ENCODE assay signal across 9 cellular contexts in genomic region chr3:173733029-173733652, GRCh38.
DNase-seq lines count a peak whose midpoint lies in the region; ATAC-seq and TF ChIP-seq lines count a peak whose summit lies in the region.
"Had no signal": no experiment of that assay in that cellular context is flagged by ENCODE, and none has a peak within 500 bp of the region (broad histone marks: within the 10 kb centered on the region; RNA-seq: fewer than 3 reads in every experiment).

No MANE protein-coding gene starts in this region.

- peak; percentile 6 for DNase-seq in activated CD4-positive, alpha-beta T cell treated with anti-CD3 and anti-CD28 coated beads for 36 hours
- DNase-seq in activated CD4-positive, alpha-beta T cell treated with anti-CD3 and anti-CD28 coated beads for 4 hours: no peak
- DNase-seq in OCI-M1 (lab: John Stamatoyannopoulos, UW): peak; percentile 56
- peak; percentile 86 for DNase-seq in fibroblast of peridontal ligament (ENCODE audit: extremely low read depth)
- DNase-seq in tibial artery: no peak
- DNase-seq in right atrium auricular region (ENCODE audit: low spot score): no peak

- H3K27ac ChIP-seq in tibial artery: no peak overlapping the region
- H3K27ac ChIP-seq in right atrium auricular region: no peak overlapping the region
- H3K27ac ChIP-seq: parathyroid adenoma had no signal

- H3K4me1 ChIP-seq in tibial artery: peaks cover 0 to 26% (median 0%) of the 10 kb centered on the region in 4 donors
- H3K4me1 ChIP-seq in right atrium auricular region: no peaks in the 10 kb centered on the region
- H3K4me1 ChIP-seq: parathyroid adenoma had no signal

- no peaks in the 10 kb centered on the region for H3K4me1 Mint-ChIP-seq in activated CD4-positive, alpha-beta T cell treated with anti-CD3 and anti-CD28 coated beads for 36 hours

- TF ChIP-seq CTCF in tibial artery (IDR thresholded peaks at IDR 0.05) (peak; percentile 46 to 54), right atrium auricular region (IDR thresholded peaks at IDR 0.05) (peak in 1 of 2 donors; percentile 53)

- H3K4me3 ChIP-seq in tibial artery (no peak overlapping the region), right atrium auricular region (no peak overlapping the region)

- H3K36me3 Mint-ChIP-seq in activated CD4-positive, alpha-beta T cell treated with anti-CD3 and anti-CD28 coated beads for 36 hours (ENCODE audit: low read depth): no peaks in the 10 kb centered on the region

- no peak overlapping the region for H3K27ac Mint-ChIP-seq in activated CD4-positive, alpha-beta T cell treated with anti-CD3 and anti-CD28 coated beads for 36 hours

- H3K27me3 ChIP-seq in tibial artery: no peaks in the 10 kb centered on the region
- no peaks in the 10 kb centered on the region for H3K27me3 ChIP-seq in right atrium auricular region

- peaks cover 2% of the 10 kb centered on the region for H3K9me3 Mint-ChIP-seq in activated CD4-positive, alpha-beta T cell treated with anti-CD3 and anti-CD28 coated beads for 36 hours (ENCODE audit: low read depth)

- POLR2A ChIA-PET in activated CD4-positive, alpha-beta T cell treated with anti-CD3 and anti-CD28 coated beads for 36 hours (lab: Charles Lee): no interaction called here

- CTCF ChIA-PET in activated CD4-positive, alpha-beta T cell treated with anti-CD3 and anti-CD28 coated beads for 36 hours (lab: Charles Lee): interaction anchor here (0.7 kb wide), 1 partner anchor 10 kb away, joined by 3 read pairs; no protein-coding TSS in a partner anchor

- no peaks in the 10 kb centered on the region for H3K36me3 ChIP-seq in tibial artery
- no peaks in the 10 kb centered on the region for H3K36me3 ChIP-seq in right atrium auricular region

- no peak for ATAC-seq in activated CD4-positive, alpha-beta T cell treated with anti-CD3 and anti-CD28 coated beads for 36 hours
- ATAC-seq in HG02870 (IDR thresholded peaks at IDR 0.05; ENCODE audit: unreplicated experiment) (no peak), HG02623 (IDR thresholded peaks at IDR 0.05; ENCODE audit: unreplicated experiment) (no peak)

- intact Hi-C loops in activated CD4-positive, alpha-beta T cell treated with anti-CD3 and anti-CD28 coated beads for 36 hours (cut with DNase I, micrococcal nuclease): no loop called here
- intact Hi-C loops in tibial artery (cut with DNase I; ENCODE audit: low total_unique reads): no loop called here

- H3K4me3 Mint-ChIP-seq in activated CD4-positive, alpha-beta T cell treated with anti-CD3 and anti-CD28 coated beads for 36 hours: no peak overlapping the region

- no peaks in the 10 kb centered on the region for H3K27me3 Mint-ChIP-seq in activated CD4-positive, alpha-beta T cell treated with anti-CD3 and anti-CD28 coated beads for 36 hours

- H3K9me3 ChIP-seq in tibial artery (no peaks in the 10 kb centered on the region), right atrium auricular region (no peaks in the 10 kb centered on the region)

Comparison
In these comparisons a context has a peak if more than half of its experiments do, and no peak if none do; other contexts are left out.
1. DNase-seq: peak in activated CD4-positive, alpha-beta T cell treated with anti-CD3 and anti-CD28 coated beads for 36 hours (single experiment), OCI-M1 (single experiment) and fibroblast of peridontal ligament (single experiment); none in activated CD4-positive, alpha-beta T cell treated with anti-CD3 and anti-CD28 coated beads for 4 hours (0 of 2), tibial artery (0 of 2) and right atrium auricular region (single experiment).